Comparison of ENCODE assay signal across 22 cellular contexts in the genomic region with DNA sequence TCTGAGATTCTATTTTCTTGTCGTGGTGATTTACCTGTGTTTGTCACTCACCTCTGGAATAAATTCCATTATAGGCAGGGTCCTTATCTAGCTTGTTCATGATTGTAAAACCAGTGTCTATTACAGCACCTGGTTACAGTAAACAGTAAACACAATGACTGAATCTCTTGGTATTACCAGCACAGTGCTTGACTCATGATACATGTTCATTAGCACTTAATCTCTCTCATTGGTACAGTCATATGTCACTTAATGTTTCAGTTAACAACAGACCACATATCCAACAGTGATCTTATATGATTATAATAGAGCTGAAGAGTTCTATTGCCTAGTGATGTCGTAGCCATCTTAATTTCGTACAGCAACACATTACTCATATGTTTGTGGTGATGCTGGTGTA. TPM values are rescaled to one million over a fixed set of nuclear protein-coding genes. Genes with fewer than 3 reads are reported as not detected.
DNase-seq lines count a peak whose midpoint lies in the region; ATAC-seq, FAIRE-seq and TF ChIP-seq lines count a peak whose summit lies in the region.
"Had no signal": no experiment of that assay in that cellular context is flagged by ENCODE, and none has a peak within 500 bp of the region (broad histone marks: within the 10 kb centered on the region; RNA-seq: fewer than 3 reads in every experiment).

No MANE protein-coding gene starts in this region.

- H3K4me1 Mint-ChIP-seq in T-helper 1 cell treated with Interleukin-12 subunit alpha and Interleukin-12 subunit beta and Interleukin-4 antibody, amounts not matched to agents 30 μg/mL and 1 μg/mL, for 36 hours (ENCODE audit: low read depth): peaks cover 27% of the 10 kb centered on the region
- H3K4me1 Mint-ChIP-seq in natural killer cell treated with Interleukin-12 subunit alpha and Interleukin-12 subunit beta and Interleukin-15 and Interleukin-18, amount 100 ng/mL, for 72 hours (ENCODE audit: low read depth in 2 of 2): peaks cover 29 to 43% of the 10 kb centered on the region in 2 donors
- peaks cover 24 to 31% of the 10 kb centered on the region in 2 donors for H3K4me1 Mint-ChIP-seq in natural killer cell

- no peaks in the 10 kb centered on the region for H3K9me3 Mint-ChIP-seq in T-helper 1 cell treated with Interleukin-12 subunit alpha and Interleukin-12 subunit beta and Interleukin-4 antibody, amounts not matched to agents 30 μg/mL and 1 μg/mL, for 36 hours
- H3K9me3 Mint-ChIP-seq in natural killer cell treated with Interleukin-12 subunit alpha and Interleukin-12 subunit beta and Interleukin-15 and Interleukin-18, amount 100 ng/mL, for 72 hours: no peaks in the 10 kb centered on the region
- no peaks in the 10 kb centered on the region for H3K9me3 Mint-ChIP-seq in natural killer cell
- H3K9me3 Mint-ChIP-seq: CD8-positive, alpha-beta memory T cell had no signal

- no peaks in the 10 kb centered on the region for H3K9me3 ChIP-seq in aorta (ENCODE audit: control insufficient read depth, low read length)
- H3K9me3 ChIP-seq: left lung, thyroid gland had no signal

- no peak overlapping the region for H3K27ac ChIP-seq in aorta (ENCODE audit: low read depth in 1 of 2, low read length in 2 of 2)
- H3K27ac ChIP-seq: left lung, thyroid gland had no signal

- ATAC-seq in natural killer cell treated with Interleukin-12 subunit alpha and Interleukin-12 subunit beta and Interleukin-15 and Interleukin-18, amount 100 ng/mL, for 72 hours: no peak
- ATAC-seq in natural killer cell (no peak), aorta (ENCODE audit: low FRiP score) (no peak)
- ATAC-seq: HCT116; left lung; stimulated activated naive CD8-positive, alpha-beta T cell treated with anti-CD3 and anti-CD28 coated beads, Interleukin-15, amount 100 ng/mL, for 72 hours had no signal

- H3K27me3 Mint-ChIP-seq in T-helper 1 cell treated with Interleukin-12 subunit alpha and Interleukin-12 subunit beta and Interleukin-4 antibody, amounts not matched to agents 30 μg/mL and 1 μg/mL, for 36 hours (ENCODE audit: low read depth): peaks cover 19% of the 10 kb centered on the region
- H3K27me3 Mint-ChIP-seq in natural killer cell treated with Interleukin-12 subunit alpha and Interleukin-12 subunit beta and Interleukin-15 and Interleukin-18, amount 100 ng/mL, for 72 hours: peaks cover 12 to 19% of the 10 kb centered on the region in 2 donors
- H3K27me3 Mint-ChIP-seq in natural killer cell (ENCODE audit: low read depth in 2 of 2): peaks cover 12 to 21% of the 10 kb centered on the region in 2 donors

- H3K27ac Mint-ChIP-seq in T-helper 1 cell treated with Interleukin-12 subunit alpha and Interleukin-12 subunit beta and Interleukin-4 antibody, amounts not matched to agents 30 μg/mL and 1 μg/mL, for 36 hours: peak overlapping the region; percentile 4
- no peak overlapping the region for H3K27ac Mint-ChIP-seq in natural killer cell treated with Interleukin-12 subunit alpha and Interleukin-12 subunit beta and Interleukin-15 and Interleukin-18, amount 100 ng/mL, for 72 hours
- H3K27ac Mint-ChIP-seq in natural killer cell: no peak overlapping the region
- H3K27ac Mint-ChIP-seq: stimulated activated naive CD8-positive, alpha-beta T cell treated with anti-CD3 and anti-CD28 coated beads, Interleukin-15, amount 100 ng/mL, for 72 hours had no signal

- H3K4me3 Mint-ChIP-seq in T-helper 1 cell treated with Interleukin-12 subunit alpha and Interleukin-12 subunit beta and Interleukin-4 antibody, amounts not matched to agents 30 μg/mL and 1 μg/mL, for 36 hours: no peak overlapping the region
- H3K4me3 Mint-ChIP-seq in natural killer cell treated with Interleukin-12 subunit alpha and Interleukin-12 subunit beta and Interleukin-15 and Interleukin-18, amount 100 ng/mL, for 72 hours: peak overlapping the region; percentile 9
- H3K4me3 Mint-ChIP-seq in natural killer cell: no peak overlapping the region
- H3K4me3 Mint-ChIP-seq: stimulated activated naive CD8-positive, alpha-beta T cell treated with anti-CD3 and anti-CD28 coated beads, Interleukin-15, amount 100 ng/mL, for 72 hours had no signal

- H3K27me3 ChIP-seq in bronchial epithelial cell (ENCODE audit: control insufficient read depth, insufficient read depth, low read length): no peaks in the 10 kb centered on the region
- no peaks in the 10 kb centered on the region for H3K27me3 ChIP-seq in aorta (ENCODE audit: control insufficient read depth in 1 of 2, insufficient read depth in 2 of 2, low read length in 1 of 2)
- H3K27me3 ChIP-seq: left lung, MG63, thyroid gland had no signal

- no peak for DNase-seq in T-helper 1 cell
- DNase-seq in natural killer cell treated with Interleukin-12 subunit alpha and Interleukin-12 subunit beta and Interleukin-15 and Interleukin-18, amount 100 ng/mL, for 72 hours (ENCODE audit: low spot score): no peak
- DNase-seq in natural killer cell: no peak
- peak; percentile 33 for DNase-seq in bronchial epithelial cell (ENCODE audit: low read depth)
- DNase-seq in activated gamma-delta T cell treated with Interleukin-2 at 50 U/mL for 16 hours: no peak
- no peak for DNase-seq in aorta
- no peak for DNase-seq in mucosa of gallbladder (ENCODE audit: low spot score)
- DNase-seq: activated CD4-positive, alpha-beta T cell treated with anti-CD3 and anti-CD28 coated beads for 1 hour; activated gamma-delta T cell; AML-193; CD8-positive, alpha-beta memory T cell; GF-D8; left lung; mesendoderm; MG63; NCI-H2029 treated with DMSO at 0.1 percent for 48 hours; NCI-H526; stimulated activated naive CD8-positive, alpha-beta T cell treated with anti-CD3 and anti-CD28 coated beads, Interleukin-15, amount 100 ng/mL, for 72 hours; thyroid gland had no signal

- TF ChIP-seq CTCF in natural killer cell (IDR thresholded peaks at IDR 0.05): no peak
- no peak for TF ChIP-seq CTCF in bronchial epithelial cell (IDR thresholded peaks at IDR 0.05; ENCODE audit: insufficient read depth, low read length, severe bottlenecking)

- peaks cover 5% of the 10 kb centered on the region for H3K36me3 Mint-ChIP-seq in T-helper 1 cell treated with Interleukin-12 subunit alpha and Interleukin-12 subunit beta and Interleukin-4 antibody, amounts not matched to agents 30 μg/mL and 1 μg/mL, for 36 hours (ENCODE audit: low read depth)
- H3K36me3 Mint-ChIP-seq in natural killer cell treated with Interleukin-12 subunit alpha and Interleukin-12 subunit beta and Interleukin-15 and Interleukin-18, amount 100 ng/mL, for 72 hours: peaks cover 7% of the 10 kb centered on the region
- H3K36me3 Mint-ChIP-seq in natural killer cell: no peaks in the 10 kb centered on the region

- no peak for FAIRE-seq in bronchial epithelial cell (lab: Jason Lieb, UNC)
- FAIRE-seq: islet of Langerhans had no signal

- no peaks in the 10 kb centered on the region for H3K36me3 ChIP-seq in bronchial epithelial cell (ENCODE audit: control insufficient read depth, insufficient read depth, low read length)
- H3K36me3 ChIP-seq in aorta (ENCODE audit: control insufficient read depth in 1 of 2, insufficient read depth in 2 of 2, low read length in 1 of 2): no peaks in the 10 kb centered on the region
- H3K36me3 ChIP-seq: left lung, MG63, thyroid gland had no signal

- intact Hi-C loops in natural killer cell (cut with micrococcal nuclease) (no loop called here), aorta (cut with DNase I) (loop anchor here (10.0 kb wide), 2 partner anchors 132 to 192 kb away; a partner anchor contains a TSS)

- no peaks in the 10 kb centered on the region for H3K4me1 ChIP-seq in aorta (ENCODE audit: control insufficient read depth in 1 of 2, insufficient read depth in 2 of 2, low read length in 2 of 2)

- no peak overlapping the region for H3K4me3 ChIP-seq in bronchial epithelial cell (ENCODE audit: low read depth, low read length)
- H3K4me3 ChIP-seq in aorta (ENCODE audit: low read length in 2 of 2): no peak overlapping the region
- H3K4me3 ChIP-seq: left lung, MG63, thyroid gland had no signal

- WGBS in aorta, 2 donors: 78 to 81% methylated on average over 3 of the region's 3 CpGs

RNA-seq across cellular contexts. Expression of a gene that starts 1.6 kb away (rescaled TPM):
- 100 to 1,000 TPM in 1 of 2 donors, 10 to 100 TPM in 1; 70.0 to 118 TPM for total RNA-seq in natural killer cell treated with Interleukin-12 subunit alpha and Interleukin-12 subunit beta and Interleukin-15 and Interleukin-18, amount 100 ng/mL, for 72 hours
- total RNA-seq in natural killer cell (10 to 100 TPM; 64.4 to 88.7 (median 66.4) TPM), bronchial epithelial cell (52.1 and 54.8 TPM in 2 replicates), aorta (10 to 100 TPM; 68.2 to 72.6 TPM), mucosa of gallbladder (48.5 TPM)
- 10 to 100 TPM in 1 of 2 donors, 1 to 10 TPM in 1; 2.3 to 11.0 TPM for polyA plus RNA-seq in aorta

RNA-seq across cellular contexts. Expression of a gene that starts 16.7 kb away (rescaled TPM):
- 1 to 10 TPM; 1.9 to 2.3 TPM for total RNA-seq in natural killer cell treated with Interleukin-12 subunit alpha and Interleukin-12 subunit beta and Interleukin-15 and Interleukin-18, amount 100 ng/mL, for 72 hours
- total RNA-seq in natural killer cell (1 to 10 TPM in 2 of 3 donors, under 1 TPM in 1; 0.99 to 2.4 (median 1.4) TPM), bronchial epithelial cell (14.5 TPM in 2 replicates), aorta (10 to 100 TPM; 23.2 to 25.0 TPM), mucosa of gallbladder (37.3 TPM)
- 10 to 100 TPM; 19.2 to 35.1 TPM for polyA plus RNA-seq in aorta
